Comparison of ENCODE assay signal across 25 cellular contexts in genomic region chr2:45634223-45634622, GRCh38.
"Had no signal": no experiment of that assay in that cellular context is flagged by ENCODE, and none has a peak within 500 bp of the region (broad histone marks: within the 10 kb centered on the region; RNA-seq: fewer than 3 reads in every experiment).

No MANE protein-coding gene starts in this region.

- DNase-seq: activated B cell treated with CpG ODN at 0.5 μM for 24 hours; activated CD4-positive, alpha-beta memory T cell treated with anti-CD3 and anti-CD28 coated beads for 36 hours; activated CD4-positive, alpha-beta T cell treated with anti-CD3 and anti-CD28 coated beads for 4 hours; activated CD4-positive, alpha-beta T cell treated with anti-CD3 and anti-CD28 coated beads, Interleukin-2, amount 10 ng/mL, durations not matched to agents 24 days and 14 days; activated CD4-positive, alpha-beta T cell treated with anti-CD3 and anti-CD28 coated beads, Interleukin-2, amount 50 U/mL, for 1 hour; activated CD4-positive, alpha-beta T cell treated with anti-CD3 and anti-CD28 coated beads, Interleukin-2, amount 50 U/mL, for 4 hours; activated CD4-positive, CD25-positive, alpha-beta regulatory T cell treated with anti-CD3 and anti-CD28 coated beads, Interleukin-2, amount 50 U/mL, for 72 hours; activated CD8-positive, alpha-beta memory T cell treated with anti-CD3 and anti-CD28 coated beads, Interleukin-2, amount 50 U/mL, for 4 hours; activated CD8-positive, alpha-beta T cell treated with anti-CD3 and anti-CD28 coated beads for 36 hours; activated effector memory CD4-positive, alpha-beta T cell treated with anti-CD3 and anti-CD28 coated beads, Interleukin-2, amount 50 U/mL, for 16 hours; activated gamma-delta T cell treated with Interleukin-2 at 50 U/mL for 16 hours; activated naive CD4-positive, alpha-beta T cell; activated naive CD4-positive, alpha-beta T cell treated with anti-CD3 and anti-CD28 coated beads, Interleukin-2, amount 10 ng/mL, durations not matched to agents 7 days and 5 days; activated naive CD8-positive, alpha-beta T cell treated with anti-CD3 and anti-CD28 coated beads, Interleukin-2, amount 10 ng/mL, durations not matched to agents 7 days and 5 days; activated naive CD8-positive, alpha-beta T cell treated with anti-CD3 and anti-CD28 coated beads, Interleukin-2, amount 50 U/mL, for 24 hours; activated T-cell treated with anti-CD3 and anti-CD28 coated beads for 4 hours; activated T-cell treated with anti-CD3 and anti-CD28 coated beads, Interleukin-2, amount 50 U/mL, for 1 hour; activated T-cell treated with anti-CD3 and anti-CD28 coated beads, Interleukin-2, amount 50 U/mL, for 4 hours; activated T-cell treated with anti-CD3 and anti-CD28 coated beads, Interleukin-2, amount 50 U/mL, for 72 hours; amygdala; anterior cingulate cortex; cerebellar nuclear complex; T-helper 17 cell had no signal

- ATAC-seq: activated CD8-positive, alpha-beta T cell treated with anti-CD3 and anti-CD28 coated beads for 36 hours; activated naive CD8-positive, alpha-beta T cell treated with anti-CD3 and anti-CD28 coated beads, Interleukin-2, amount 50 U/mL, for 24 hours; activated T-cell treated with anti-CD3 and anti-CD28 coated beads, Interleukin-2, amount 50 U/mL, for 4 hours; activated T-cell treated with anti-CD3 and anti-CD28 coated beads, Interleukin-2, amount 50 U/mL, for 72 hours; activated T-helper 17 cell treated with anti-CD3 and anti-CD28 coated beads, Interleukin-2, amount 50 U/mL, for 72 hours; T-helper 17 cell had no signal

- FAIRE-seq: bronchial epithelial cell had no signal
